In genomic region chr16:21644674-21645073, GRCh38 we compare ENCODE assay signal across 9 cellular contexts.
DNase-seq lines count a peak whose midpoint lies in the region; ATAC-seq and TF ChIP-seq lines count a peak whose summit lies in the region.
"Had no signal": no experiment of that assay in that cellular context is flagged by ENCODE, and none has a peak within 500 bp of the region (broad histone marks: within the 10 kb centered on the region; RNA-seq: fewer than 3 reads in every experiment).

No MANE protein-coding gene starts in this region.

- H3K4me3 ChIP-seq in GM08714 (ENCODE audit: low read length) = peak overlapping the region; percentile 54; the same call in 1 of the 2 replicates
- peak overlapping the region; percentile 54 for H3K4me3 ChIP-seq in NB4 (ENCODE audit: low read depth, low read length)
- H3K4me3 ChIP-seq in coronary artery = peak overlapping the region; percentile 50
- H3K4me3 ChIP-seq in skin epidermis = no peak overlapping the region

- no peak for TF ChIP-seq POLR2A in NB4 (IDR thresholded peaks at IDR 0.05; ENCODE audit: extremely low read depth, insufficient read length)

- no peak for DNase-seq in NB4 (ENCODE audit: low read depth)
- no peak for DNase-seq in coronary artery (ENCODE audit: low spot score)
- DNase-seq: cerebellar nuclear complex, right cardiac atrium had no signal

- peak overlapping the region in 1 of 2 donors; percentile 70 for H3K27ac ChIP-seq in coronary artery
- peak overlapping the region in 16 of 21 experiments; percentile 16 to 88 (median 72) for H3K27ac ChIP-seq in skin epidermis

- TF ChIP-seq CTCF in NB4 (IDR thresholded peaks at IDR 0.05; ENCODE audit: low read depth, low read length) (no peak), coronary artery (IDR thresholded peaks at IDR 0.05) (no peak)

- no peak for ATAC-seq in GM18502 (IDR thresholded peaks at IDR 0.05; ENCODE audit: poor library complexity, unreplicated experiment)
- ATAC-seq in GM18858 (IDR thresholded peaks at IDR 0.05; ENCODE audit: unreplicated experiment) = no peak
- no peak for ATAC-seq in HG02970 (IDR thresholded peaks at IDR 0.05; ENCODE audit: low FRiP score, unreplicated experiment)

Comparison
In these comparisons a context has a peak if more than half of its experiments do, and no peak if none do; other contexts are left out.
1. H3K4me3 ChIP-seq: peak in GM08714 (single experiment), NB4 (single experiment) and coronary artery (single experiment); none in skin epidermis (0 of 7).